ENCODE assay signal across 14 cellular contexts in genomic region chr14:103029936-103030335, GRCh38. TPM values are rescaled to one million over a fixed set of nuclear protein-coding genes. Genes with fewer than 3 reads are reported as not detected.
DNase-seq lines count a peak whose midpoint lies in the region; ATAC-seq and TF ChIP-seq lines count a peak whose summit lies in the region.
"Had no signal": no experiment of that assay in that cellular context is flagged by ENCODE, and none has a peak within 500 bp of the region (broad histone marks: within the 10 kb centered on the region; RNA-seq: fewer than 3 reads in every experiment).

No MANE protein-coding gene starts in this region.

- peaks cover 16 to 42% (median 31%) of the 10 kb centered on the region in 4 donors for H3K4me1 ChIP-seq in liver (ENCODE audit: control insufficient read depth in 4 of 4, insufficient read depth in 4 of 4, low read length in 3 of 4)
- peaks cover 0 to 41% (median 12%) of the 10 kb centered on the region in 4 donors for H3K4me1 ChIP-seq in right lobe of liver
- peaks cover 4 to 40% (median 20%) of the 10 kb centered on the region in 6 donors for H3K4me1 ChIP-seq in spleen

- H3K27me3 ChIP-seq in liver (ENCODE audit: control insufficient read depth in 4 of 4, insufficient read depth in 4 of 4, low read length in 3 of 4) (no peaks in the 10 kb centered on the region), right lobe of liver (no peaks in the 10 kb centered on the region), spleen (replicated peaks in 1 of 7) (no peaks in the 10 kb centered on the region)

- DNase-seq in right lobe of liver: no peak
- peak; percentile 66 for DNase-seq in spleen
- DNase-seq in GM13976 (ENCODE audit: low spot score): no peak
- DNase-seq in NCI-H2081 (lab: John Stamatoyannopoulos, UW): no peak
- no peak for DNase-seq in left lobe of liver (ENCODE audit: low spot score)
- DNase-seq: CD4-positive, CD25-positive, alpha-beta regulatory T cell; DMS79 treated with DMSO at 0.1 percent for 48 hours; EL had no signal

- H3K4me3 ChIP-seq in liver (ENCODE audit: low read depth in 1 of 3, low read length in 3 of 3): no peak overlapping the region
- no peak overlapping the region for H3K4me3 ChIP-seq in right lobe of liver
- H3K4me3 ChIP-seq in spleen: no peak overlapping the region
- H3K4me3 ChIP-seq: GM23338, HAP-1 had no signal

- ATAC-seq in right lobe of liver (no peak), esophagus mucosa (peak; percentile 27), left lobe of liver (no peak)
- ATAC-seq: GM23338, HepG2 had no signal

- H3K27ac ChIP-seq in liver (ENCODE audit: low read depth in 1 of 2, low read length in 2 of 2): peak overlapping the region; percentile 33 to 35
- H3K27ac ChIP-seq in right lobe of liver: no peak overlapping the region
- no peak overlapping the region for H3K27ac ChIP-seq in spleen

- TF ChIP-seq POLR2A in right lobe of liver (IDR thresholded peaks at IDR 0.05) (no peak), spleen (IDR thresholded peaks at IDR 0.05) (no peak)

- H3K9me3 ChIP-seq in liver (ENCODE audit: control insufficient read depth in 4 of 4, low read length in 3 of 4) (no peaks in the 10 kb centered on the region), right lobe of liver (no peaks in the 10 kb centered on the region), spleen (no peaks in the 10 kb centered on the region)

- TF ChIP-seq CTCF in liver (IDR thresholded peaks at IDR 0.05; ENCODE audit: low read depth, low read length, missing input control) (no peak), right lobe of liver (IDR thresholded peaks at IDR 0.05) (no peak), spleen (IDR thresholded peaks at IDR 0.05 in 8 of 11, conservative IDR thresholded peaks at IDR 0.05 in 3 of 11) (no peak), GM13976 (IDR thresholded peaks at IDR 0.05; ENCODE audit: borderline replicate concordance, control extremely low read depth, extremely low read depth, insufficient read depth, missing control alignments) (no peak)

- H3K9ac ChIP-seq in liver (ENCODE audit: low read depth in 1 of 2, low read length in 2 of 2): no peak overlapping the region

- no peak for TF ChIP-seq RAD21 in liver (IDR thresholded peaks at IDR 0.05)

- intact Hi-C loops in right lobe of liver (cut with DNase I): no loop called here
- intact Hi-C loops in spleen (cut with DNase I; ENCODE audit: low total_unique reads): no loop called here

- in situ Hi-C loops in GM13976 (cut with MboI; ENCODE audit: low sequenced_read_pairs, unreplicated experiment): no loop called here

- H3K36me3 ChIP-seq in liver (ENCODE audit: control insufficient read depth in 4 of 4, insufficient read depth in 3 of 4, low read depth in 1 of 4, low read length in 3 of 4): no peaks in the 10 kb centered on the region
- no peaks in the 10 kb centered on the region for H3K36me3 ChIP-seq in right lobe of liver
- no peaks in the 10 kb centered on the region for H3K36me3 ChIP-seq in spleen

- 92% methylated on average over 9 of the region's 9 CpGs for WGBS in liver
- 90% methylated on average over 4 of the region's 9 CpGs for WGBS in right lobe of liver (ENCODE audit: insufficient coverage, low coverage, low lambda C conversion rate, missing lambda C conversion rate)
- WGBS in spleen, 5 donors: 88 to 94% (median 93%) methylated on average over 9 of the region's 9 CpGs

TF ChIP-seq in liver, 16 proteins besides CTCF, POLR2A, EP300 and RAD21:
- TF ChIP-seq FOXA2 (IDR thresholded peaks at IDR 0.05) (no peak), REST (IDR thresholded peaks at IDR 0.05) (no peak), ZBTB33 (IDR thresholded peaks at IDR 0.05) (no peak), HNF4G (IDR thresholded peaks at IDR 0.05) (no peak), NR2F2 (IDR thresholded peaks at IDR 0.05) (no peak), FOXA1 (IDR thresholded peaks at IDR 0.05) (no peak), ATF3 (IDR thresholded peaks at IDR 0.05) (no peak), HNF4A (conservative IDR thresholded peaks at IDR 0.05) (no peak), TAF1 (conservative IDR thresholded peaks at IDR 0.05) (no peak), YY1 (IDR thresholded peaks at IDR 0.05) (no peak), EGR1 (IDR thresholded peaks at IDR 0.05; ENCODE audit: low read depth in 2 of 2) (no peak), JUND (IDR thresholded peaks at IDR 0.05) (no peak), MAX (IDR thresholded peaks at IDR 0.05) (no peak), RXRA (IDR thresholded peaks at IDR 0.05) (no peak), SP1 (IDR thresholded peaks at IDR 0.05) (no peak)

RNA-seq across cellular contexts. Expression of gene CDC42BPB, which starts 27.4 kb away (rescaled TPM):
- total RNA-seq in liver (10 to 100 TPM; 35.2 to 78.7 TPM), right lobe of liver (10 to 100 TPM; 38.4 to 55.5 (median 43.0) TPM), esophagus mucosa (48.5 TPM), spleen (10 to 100 TPM; 40.2 to 94.5 (median 79.6) TPM), left lobe of liver (45.0 TPM)
- polyA plus RNA-seq in liver (10 to 100 TPM in 1 of 2 donors, 1 to 10 TPM in 1; 4.1 to 24.3 TPM), spleen (10 to 100 TPM in 2 of 3 donors, 1 to 10 TPM in 1; 6.4 to 22.6 (median 10.1) TPM)

RNA-seq across cellular contexts. Expression of gene LBHD2, which starts 54.1 kb away (rescaled TPM):
- total RNA-seq in liver (under 1 TPM in 1 of 2 donors, not detected in 1; 0.47 TPM), right lobe of liver (not detected), esophagus mucosa (not detected), spleen (not detected), left lobe of liver (not detected)
- polyA plus RNA-seq in liver (under 1 TPM in 1 of 2 donors, not detected in 1; 0.53 TPM), spleen (under 1 TPM in 2 of 3 donors, not detected in 1; 0.52 to 0.55 TPM)
- total RNA-seq: CD4-positive, CD25-positive, alpha-beta regulatory T cell; GM23338 had no signal
- polyA plus RNA-seq: BJ; CD4-positive, CD25-positive, alpha-beta regulatory T cell; GM23338 had no signal

Comparison
In these comparisons a context has a peak if more than half of its experiments do, and no peak if none do; other contexts are left out.
1. H3K27ac ChIP-seq: peak in liver (2 of 2); none in right lobe of liver (0 of 3) and spleen (0 of 8).